10 cellular contexts compared by ENCODE assay signal in genomic region chr15:67130673-67131601, GRCh38.
A peak's percentile ranks its signal among the peaks of the same experiment; 100 is the strongest.
DNase-seq lines count a peak whose midpoint lies in the region; ATAC-seq and TF ChIP-seq lines count a peak whose summit lies in the region.
"Had no signal": no experiment of that assay in that cellular context is flagged by ENCODE, and none has a peak within 500 bp of the region (broad histone marks: within the 10 kb centered on the region; RNA-seq: fewer than 3 reads in every experiment).

No MANE protein-coding gene starts in this region.

- no peak overlapping the region for H2BK120ac ChIP-seq in trophoblast cell (ENCODE audit: insufficient read depth, low read length, poor library complexity)

- H3K9ac ChIP-seq in PC-3 (ENCODE audit: low read length) (no peak overlapping the region), trophoblast cell (ENCODE audit: low read length) (no peak overlapping the region), Karpas-422 (ENCODE audit: low read length) (no peak overlapping the region)

- CTCF ChIA-PET in CD8-positive, alpha-beta T cell (lab: Charles Lee), result interaction anchor here (1.6 kb wide), 1 partner anchor 184 kb away, joined by 3 read pairs; no protein-coding TSS in a partner anchor
- CTCF ChIA-PET in PC-3 (lab: Charles Lee), result no interaction called here

- H3K4me1 Mint-ChIP-seq in CD8-positive, alpha-beta T cell (ENCODE audit: low read depth), result peaks cover 84% of the 10 kb centered on the region

- H3K79me1 ChIP-seq in trophoblast cell (ENCODE audit: low read length), result no peaks in the 10 kb centered on the region

- BruUV-seq in PC-3 (replicated peaks; lab: Mats Ljungman, UMichigan), result no TSS peak

- no peak overlapping the region for H3K23ac ChIP-seq in trophoblast cell (ENCODE audit: low read length)

- H3K27me3 ChIP-seq in CD8-positive, alpha-beta T cell (ENCODE audit: insufficient read depth, low read length), result no peaks in the 10 kb centered on the region
- H3K27me3 ChIP-seq in PC-3 (ENCODE audit: low read length) (no peaks in the 10 kb centered on the region), trophoblast cell (ENCODE audit: insufficient read depth, low read length) (no peaks in the 10 kb centered on the region), Karpas-422 (ENCODE audit: low read length) (no peaks in the 10 kb centered on the region)
- H3K27me3 ChIP-seq: cardiac muscle cell had no signal

- no peak overlapping the region for H2AFZ ChIP-seq in PC-3 (ENCODE audit: low read length)
- H2AFZ ChIP-seq in trophoblast cell (ENCODE audit: insufficient read depth, low read length, poor library complexity), result no peak overlapping the region
- no peak overlapping the region for H2AFZ ChIP-seq in Karpas-422 (ENCODE audit: low read length)

- no CpG with 5 or more reads among the region's 15 CpGs for WGBS in trophoblast cell (ENCODE audit: extremely low coverage, insufficient coverage, insufficient read length)

- peaks cover 88% of the 10 kb centered on the region for H3K79me2 ChIP-seq in PC-3 (ENCODE audit: low read length)
- H3K79me2 ChIP-seq in trophoblast cell (ENCODE audit: control insufficient read depth, insufficient read depth, low read length, poor library complexity), result no peaks in the 10 kb centered on the region
- no peaks in the 10 kb centered on the region for H3K79me2 ChIP-seq in Karpas-422 (ENCODE audit: low read length)

- peaks cover 27% of the 10 kb centered on the region for H3K4me1 ChIP-seq in CD8-positive, alpha-beta T cell (ENCODE audit: insufficient read depth, low read length)
- peaks cover 62% of the 10 kb centered on the region for H3K4me1 ChIP-seq in PC-3 (ENCODE audit: insufficient read depth, low read length)
- H3K4me1 ChIP-seq in trophoblast cell (ENCODE audit: control insufficient read depth in 1 of 2, insufficient read depth in 2 of 2, low read length in 2 of 2), result peaks cover 23 to 40% of the 10 kb centered on the region in 2 experiments
- H3K4me1 ChIP-seq in Karpas-422 (ENCODE audit: low read length), result peaks cover 21% of the 10 kb centered on the region

- no peak overlapping the region for H2BK5ac ChIP-seq in trophoblast cell (ENCODE audit: low read depth, low read length, poor library complexity)

- H2BK12ac ChIP-seq in trophoblast cell (ENCODE audit: low read length), result no peak overlapping the region

- H3K4me3 Mint-ChIP-seq in CD8-positive, alpha-beta T cell, result no peak overlapping the region

- H3K14ac ChIP-seq in trophoblast cell (ENCODE audit: low read length), result no peak overlapping the region

- no peak for ATAC-seq in CD8-positive, alpha-beta T cell
- ATAC-seq in PC-3 (no peak), esophagus mucosa (peak; percentile 6), GM18907 (IDR thresholded peaks at IDR 0.05; ENCODE audit: unreplicated experiment) (no peak)

- DNase-seq in CD8-positive, alpha-beta T cell, result no peak
- DNase-seq in PC-3 (no peak), trophoblast cell (peak; percentile 52 to 59), HuH-7 (ENCODE audit: low spot score) (no peak), Karpas-422 (no peak), NCI-H748 (lab: John Stamatoyannopoulos, UW; ENCODE audit: unreplicated experiment) (no peak)
- DNase-seq: posterior cingulate gyrus had no signal

- no peak overlapping the region for H3K4ac ChIP-seq in trophoblast cell (ENCODE audit: low read depth, low read length)

- peaks cover 9% of the 10 kb centered on the region for H3F3A ChIP-seq in PC-3 (ENCODE audit: low read length, unreplicated experiment)

- H4K8ac ChIP-seq in trophoblast cell (ENCODE audit: low read depth, low read length), result no peak overlapping the region

- no peak overlapping the region for H3K27ac ChIP-seq in CD8-positive, alpha-beta T cell (ENCODE audit: low read depth, low read length)
- H3K27ac ChIP-seq in PC-3 (ENCODE audit: low read length), result peak overlapping the region; percentile 100
- no peak overlapping the region for H3K27ac ChIP-seq in trophoblast cell (ENCODE audit: low read depth, low read length)
- H3K27ac ChIP-seq in Karpas-422 (ENCODE audit: low read length), result no peak overlapping the region
- H3K27ac ChIP-seq: cardiac muscle cell had no signal

- H3K9me2 ChIP-seq in PC-3 (replicated peaks; ENCODE audit: low read length) (no peaks in the 10 kb centered on the region), Karpas-422 (replicated peaks; ENCODE audit: insufficient read depth, low read length) (no peaks in the 10 kb centered on the region)

- H4K91ac ChIP-seq in trophoblast cell (ENCODE audit: low read depth, low read length), result no peak overlapping the region

- no peak overlapping the region for H4K12ac ChIP-seq in trophoblast cell (ENCODE audit: low read depth, low read length)

- POLR2A ChIA-PET in CD8-positive, alpha-beta T cell (lab: Charles Lee), result interaction anchor here (0.8 to 1.7 kb wide), 2 partner anchors 10 to 18 kb away, joined by 3 to 7 read pairs; no protein-coding TSS in a partner anchor
- POLR2A ChIA-PET in PC-3 (lab: Charles Lee; ENCODE audit: unreplicated experiment), result no interaction called here

- H3K9me3 Mint-ChIP-seq in CD8-positive, alpha-beta T cell, result no peaks in the 10 kb centered on the region

- no peaks in the 10 kb centered on the region for H4K20me1 ChIP-seq in PC-3 (ENCODE audit: low read length)
- peaks cover 69% of the 10 kb centered on the region for H4K20me1 ChIP-seq in Karpas-422 (ENCODE audit: insufficient read depth, low read depth, low read length)

- H3K27me3 Mint-ChIP-seq in CD8-positive, alpha-beta T cell (ENCODE audit: low read depth), result no peaks in the 10 kb centered on the region

- H3K4me3 ChIP-seq in CD8-positive, alpha-beta T cell (ENCODE audit: low read depth, low read length), result no peak overlapping the region
- H3K4me3 ChIP-seq in PC-3 (ENCODE audit: low read length) (no peak overlapping the region), trophoblast cell (ENCODE audit: low read depth, low read length) (no peak overlapping the region), Karpas-422 (ENCODE audit: low read length) (no peak overlapping the region)
- H3K4me3 ChIP-seq: cardiac muscle cell had no signal

- H3K4me2 ChIP-seq in PC-3 (ENCODE audit: low read length) (no peak overlapping the region), trophoblast cell (ENCODE audit: low read length) (no peak overlapping the region), Karpas-422 (ENCODE audit: low read depth, low read length, poor library complexity, severe bottlenecking) (no peak overlapping the region)

- H2AK5ac ChIP-seq in trophoblast cell (ENCODE audit: low read length), result no peak overlapping the region

- intact Hi-C loops in CD8-positive, alpha-beta T cell (cut with DNase I, micrococcal nuclease), result loop anchor here in 1 of 2 experiments (1.0 kb wide), 1 partner anchor 25 kb away; no protein-coding TSS in a partner anchor
- intact Hi-C loops in PC-3 (cut with micrococcal nuclease), result no loop called here

- H3K36me3 Mint-ChIP-seq in CD8-positive, alpha-beta T cell, result peaks cover 6% of the 10 kb centered on the region

- H3K36me3 ChIP-seq in CD8-positive, alpha-beta T cell (ENCODE audit: insufficient read depth, low read length), result no peaks in the 10 kb centered on the region
- H3K36me3 ChIP-seq in PC-3 (ENCODE audit: low read depth, low read length) (peaks cover 39% of the 10 kb centered on the region), trophoblast cell (ENCODE audit: control insufficient read depth in 1 of 2, insufficient read depth in 2 of 2, low read length in 2 of 2) (peaks cover 6 to 8% of the 10 kb centered on the region in 2 experiments), Karpas-422 (ENCODE audit: insufficient read depth, low read length) (no peaks in the 10 kb centered on the region)
- H3K36me3 ChIP-seq: cardiac muscle cell had no signal

- H3K9me3 ChIP-seq in CD8-positive, alpha-beta T cell (ENCODE audit: low read length), result no peaks in the 10 kb centered on the region
- H3K9me3 ChIP-seq in PC-3 (ENCODE audit: low read length), result no peaks in the 10 kb centered on the region
- no peaks in the 10 kb centered on the region for H3K9me3 ChIP-seq in trophoblast cell (ENCODE audit: insufficient read depth, low read depth, low read length)
- no peaks in the 10 kb centered on the region for H3K9me3 ChIP-seq in Karpas-422 (ENCODE audit: low read length)

- TF ChIP-seq CTCF in CD8-positive, alpha-beta T cell (IDR thresholded peaks at IDR 0.05), result no peak
- TF ChIP-seq CTCF in PC-3 (conservative IDR thresholded peaks at IDR 0.05; ENCODE audit: low read depth, low read length), result no peak

- H3K27ac Mint-ChIP-seq in CD8-positive, alpha-beta T cell, result peak overlapping the region; percentile 81

- H3K18ac ChIP-seq in trophoblast cell (ENCODE audit: low read length), result no peak overlapping the region

Comparison
In these comparisons a context has a peak if more than half of its experiments do, and no peak if none do; other contexts are left out.
1. DNase-seq: peak in trophoblast cell (2 of 2); none in CD8-positive, alpha-beta T cell (0 of 7), PC-3 (single experiment), HuH-7 (single experiment), Karpas-422 (single experiment) and NCI-H748 (single experiment).